In genomic region chr9:90099262-90099982, GRCh38 we compare ENCODE assay signal across 9 cellular contexts.
A peak's percentile ranks its signal among the peaks of the same experiment; 100 is the strongest.
DNase-seq lines count a peak whose midpoint lies in the region; ATAC-seq and TF ChIP-seq lines count a peak whose summit lies in the region.
"Had no signal": no experiment of that assay in that cellular context is flagged by ENCODE, and none has a peak within 500 bp of the region (broad histone marks: within the 10 kb centered on the region; RNA-seq: fewer than 3 reads in every experiment).

No MANE protein-coding gene starts in this region.

- H3K27ac ChIP-seq in trophoblast cell (ENCODE audit: low read depth, low read length), result no peak overlapping the region
- H3K27ac ChIP-seq: BLaER1 had no signal

- no peak overlapping the region for H3K4me3 Mint-ChIP-seq in HFFc6

- H2BK120ac ChIP-seq in trophoblast cell (ENCODE audit: insufficient read depth, low read length, poor library complexity), result no peak overlapping the region

- 100% methylated on average over 2 of the region's 9 CpGs for WGBS in trophoblast cell (ENCODE audit: extremely low coverage, insufficient coverage, insufficient read length)

- peaks cover 5% of the 10 kb centered on the region for H3K79me1 ChIP-seq in trophoblast cell (ENCODE audit: low read length)

- H3K14ac ChIP-seq in trophoblast cell (ENCODE audit: low read length), result no peak overlapping the region

- no peak overlapping the region for H4K8ac ChIP-seq in trophoblast cell (ENCODE audit: low read depth, low read length)

- H3K4me1 Mint-ChIP-seq in HFFc6 (ENCODE audit: low read depth), result no peaks in the 10 kb centered on the region

- H3K27ac Mint-ChIP-seq in HFFc6, result no peak overlapping the region

- H2AFZ ChIP-seq in trophoblast cell (ENCODE audit: insufficient read depth, low read length, poor library complexity), result no peak overlapping the region

- no peak for ATAC-seq in HG02852 (IDR thresholded peaks at IDR 0.05; ENCODE audit: unreplicated experiment)
- ATAC-seq in GM18861 (IDR thresholded peaks at IDR 0.05; ENCODE audit: unreplicated experiment), result no peak

- H3K4me3 ChIP-seq in epithelial cell of esophagus (ENCODE audit: low read length), result no peak overlapping the region
- no peak overlapping the region for H3K4me3 ChIP-seq in trophoblast cell (ENCODE audit: low read depth, low read length)
- H3K4me3 ChIP-seq: BLaER1 had no signal

- H3K27me3 ChIP-seq in trophoblast cell (ENCODE audit: insufficient read depth, low read length), result no peaks in the 10 kb centered on the region
- H3K27me3 ChIP-seq: BLaER1 had no signal

- no peak overlapping the region for H4K91ac ChIP-seq in trophoblast cell (ENCODE audit: low read depth, low read length)

- DNase-seq in SIG-M5 treated with dmso at 0.1 percent for 504 hours (lab: John Stamatoyannopoulos, UW; ENCODE audit: unreplicated experiment), result peak; percentile 18
- DNase-seq in SIG-M5 (lab: John Stamatoyannopoulos, UW), result no peak
- DNase-seq in NCI-H2171 (lab: John Stamatoyannopoulos, UW), result peak; percentile 15
- peak; percentile 55 for DNase-seq in epithelial cell of esophagus (ENCODE audit: low read depth)
- DNase-seq in trophoblast cell, result peak in 1 of 2 donors; percentile 41
- no peak for DNase-seq in HFFc6

- no peak overlapping the region for H2BK5ac ChIP-seq in trophoblast cell (ENCODE audit: low read depth, low read length, poor library complexity)

- no peaks in the 10 kb centered on the region for H3K9me3 ChIP-seq in trophoblast cell (ENCODE audit: insufficient read depth, low read depth, low read length)
- H3K9me3 ChIP-seq: BLaER1 had no signal

- H3K4me2 ChIP-seq in trophoblast cell (ENCODE audit: low read length), result no peak overlapping the region
- H3K4me2 ChIP-seq: BLaER1 had no signal

- no peak overlapping the region for H3K9ac ChIP-seq in trophoblast cell (ENCODE audit: low read length)
- H3K9ac ChIP-seq: BLaER1 had no signal

- H2BK12ac ChIP-seq in trophoblast cell (ENCODE audit: low read length), result no peak overlapping the region

- TF ChIP-seq CTCF in epithelial cell of esophagus (IDR thresholded peaks at IDR 0.05; ENCODE audit: insufficient read depth, low read depth, low read length, missing control alignments) (peak; percentile 61), HFFc6 (IDR thresholded peaks at IDR 0.05) (no peak)

- no peak overlapping the region for H4K12ac ChIP-seq in trophoblast cell (ENCODE audit: low read depth, low read length)

- H3K23ac ChIP-seq in trophoblast cell (ENCODE audit: low read length), result peak overlapping the region; percentile 15

- no peaks in the 10 kb centered on the region for H3K36me3 ChIP-seq in trophoblast cell (ENCODE audit: control insufficient read depth in 1 of 2, insufficient read depth in 2 of 2, low read length in 2 of 2)
- H3K36me3 ChIP-seq: BLaER1 had no signal

- no peak overlapping the region for H3K18ac ChIP-seq in trophoblast cell (ENCODE audit: low read length)

- H3K79me2 ChIP-seq in trophoblast cell (ENCODE audit: control insufficient read depth, insufficient read depth, low read length, poor library complexity), result no peaks in the 10 kb centered on the region

- H3K9me3 Mint-ChIP-seq in HFFc6, result peaks cover 18% of the 10 kb centered on the region

- no peaks in the 10 kb centered on the region for H3K27me3 Mint-ChIP-seq in HFFc6 (ENCODE audit: insufficient read depth)

- H2AK5ac ChIP-seq in trophoblast cell (ENCODE audit: low read length), result no peak overlapping the region

- no peaks in the 10 kb centered on the region for H3K36me3 Mint-ChIP-seq in HFFc6 (ENCODE audit: low read depth)

- no peak overlapping the region for H3K4ac ChIP-seq in trophoblast cell (ENCODE audit: low read depth, low read length)

- H3K4me1 ChIP-seq in trophoblast cell (ENCODE audit: control insufficient read depth in 1 of 2, insufficient read depth in 2 of 2, low read length in 2 of 2), result no peaks in the 10 kb centered on the region
- H3K4me1 ChIP-seq: BLaER1 had no signal

Comparison
In these comparisons a context has a peak if more than half of its experiments do, and no peak if none do; other contexts are left out.
1. DNase-seq: peak in SIG-M5 treated with dmso at 0.1 percent for 504 hours (single experiment), NCI-H2171 (single experiment) and epithelial cell of esophagus (single experiment); none in SIG-M5 (single experiment) and HFFc6 (single experiment).